In genomic region chr7:99624487-99624886, GRCh38 we compare ENCODE assay signal across 9 cellular contexts. TPM values are rescaled to one million over a fixed set of nuclear protein-coding genes. Genes with fewer than 3 reads are reported as not detected.
DNase-seq lines count a peak whose midpoint lies in the region; ATAC-seq lines count a peak whose summit lies in the region.
"Had no signal": no experiment of that assay in that cellular context is flagged by ENCODE, and none has a peak within 500 bp of the region (broad histone marks: within the 10 kb centered on the region; RNA-seq: fewer than 3 reads in every experiment).

No MANE protein-coding gene starts in this region.

- no peaks in the 10 kb centered on the region for H3K9me3 Mint-ChIP-seq in activated T-cell treated with anti-CD3 and anti-CD28 coated beads, Interleukin-2, amount 50 U/mL, for 72 hours
- H3K9me3 Mint-ChIP-seq in stimulated activated effector memory CD8-positive, alpha-beta T cell treated with anti-CD3 and anti-CD28 coated beads, Interleukin-12 subunit alpha, Interleukin-12 subunit beta, amount 100 ng/mL, for 72 hours = no peaks in the 10 kb centered on the region

- ATAC-seq in activated T-cell treated with anti-CD3 and anti-CD28 coated beads, Interleukin-2, amount 50 U/mL, for 72 hours (replicated peaks in 1 of 2) = peak; percentile 76 to 78
- peak; percentile 84 for ATAC-seq in stimulated activated effector memory CD8-positive, alpha-beta T cell treated with anti-CD3 and anti-CD28 coated beads, Interleukin-12 subunit alpha, Interleukin-12 subunit beta, amount 100 ng/mL, for 72 hours
- ATAC-seq in HG03432 (IDR thresholded peaks at IDR 0.05; ENCODE audit: unreplicated experiment) = no peak

- peak; percentile 33 to 83 (median 52) for DNase-seq in T-helper 1 cell
- DNase-seq in activated T-cell treated with anti-CD3 and anti-CD28 coated beads, Interleukin-2, amount 50 U/mL, for 72 hours = peak; percentile 79 to 83
- DNase-seq in mucosa of gallbladder (ENCODE audit: low spot score) = peak; percentile 23
- DNase-seq in stimulated activated effector memory CD8-positive, alpha-beta T cell treated with anti-CD3 and anti-CD28 coated beads, Interleukin-12 subunit alpha, Interleukin-12 subunit beta, amount 100 ng/mL, for 72 hours (ENCODE audit: low spot score in 2 of 2) = peak; percentile 54 to 77
- DNase-seq in pons (ENCODE audit: low spot score) = no peak
- DNase-seq in NOMO-1 (lab: John Stamatoyannopoulos, UW; ENCODE audit: unreplicated experiment in 2 of 2) = no peak
- no peak for DNase-seq in D341Med (ENCODE audit: low spot score)
- DNase-seq: NCI-H524 had no signal

- peaks cover 85% of the 10 kb centered on the region for H3K4me1 Mint-ChIP-seq in activated T-cell treated with anti-CD3 and anti-CD28 coated beads, Interleukin-2, amount 50 U/mL, for 72 hours (ENCODE audit: low read depth)
- peaks cover 80% of the 10 kb centered on the region for H3K4me1 Mint-ChIP-seq in stimulated activated effector memory CD8-positive, alpha-beta T cell treated with anti-CD3 and anti-CD28 coated beads, Interleukin-12 subunit alpha, Interleukin-12 subunit beta, amount 100 ng/mL, for 72 hours

- no peaks in the 10 kb centered on the region for H3K27me3 Mint-ChIP-seq in activated T-cell treated with anti-CD3 and anti-CD28 coated beads, Interleukin-2, amount 50 U/mL, for 72 hours (ENCODE audit: low read depth)

- H3K4me3 Mint-ChIP-seq in activated T-cell treated with anti-CD3 and anti-CD28 coated beads, Interleukin-2, amount 50 U/mL, for 72 hours = peak overlapping the region; percentile 94 to 97
- peak overlapping the region; percentile 93 for H3K4me3 Mint-ChIP-seq in stimulated activated effector memory CD8-positive, alpha-beta T cell treated with anti-CD3 and anti-CD28 coated beads, Interleukin-12 subunit alpha, Interleukin-12 subunit beta, amount 100 ng/mL, for 72 hours

- H3K36me3 Mint-ChIP-seq in activated T-cell treated with anti-CD3 and anti-CD28 coated beads, Interleukin-2, amount 50 U/mL, for 72 hours (ENCODE audit: insufficient read depth in 2 of 2) = peaks cover 38 to 62% of the 10 kb centered on the region in 2 donors
- peaks cover 100% of the 10 kb centered on the region for H3K36me3 Mint-ChIP-seq in stimulated activated effector memory CD8-positive, alpha-beta T cell treated with anti-CD3 and anti-CD28 coated beads, Interleukin-12 subunit alpha, Interleukin-12 subunit beta, amount 100 ng/mL, for 72 hours

- H3K27ac Mint-ChIP-seq in activated T-cell treated with anti-CD3 and anti-CD28 coated beads, Interleukin-2, amount 50 U/mL, for 72 hours = peak overlapping the region; percentile 97
- H3K27ac Mint-ChIP-seq in stimulated activated effector memory CD8-positive, alpha-beta T cell treated with anti-CD3 and anti-CD28 coated beads, Interleukin-12 subunit alpha, Interleukin-12 subunit beta, amount 100 ng/mL, for 72 hours = peak overlapping the region; percentile 99

RNA-seq across cellular contexts. Expression of gene ZSCAN25, which starts 7.7 kb away (rescaled TPM):
- 10 to 100 TPM; 32.4 to 35.6 TPM for total RNA-seq in activated T-cell treated with anti-CD3 and anti-CD28 coated beads, Interleukin-2, amount 50 U/mL, for 72 hours
- 16.8 TPM for total RNA-seq in mucosa of gallbladder

RNA-seq across cellular contexts. Expression of gene TMEM225B, which starts 26.4 kb away (rescaled TPM):
- 1 to 10 TPM; 2.5 to 4.3 TPM for total RNA-seq in activated T-cell treated with anti-CD3 and anti-CD28 coated beads, Interleukin-2, amount 50 U/mL, for 72 hours
- total RNA-seq in mucosa of gallbladder = 0.35 TPM

RNA-seq across cellular contexts. Expression of gene CYP3A5, which starts 55.3 kb away (rescaled TPM):
- under 1 TPM in 1 of 2 donors, not detected in 1; 0.36 TPM for total RNA-seq in activated T-cell treated with anti-CD3 and anti-CD28 coated beads, Interleukin-2, amount 50 U/mL, for 72 hours
- total RNA-seq in mucosa of gallbladder = 223 TPM

Comparison
In these comparisons a context has a peak if more than half of its experiments do, and no peak if none do; other contexts are left out.
1. DNase-seq: peak in T-helper 1 cell (5 of 5), activated T-cell treated with anti-CD3 and anti-CD28 coated beads, Interleukin-2, amount 50 U/mL, for 72 hours (2 of 2), mucosa of gallbladder (single experiment) and stimulated activated effector memory CD8-positive, alpha-beta T cell treated with anti-CD3 and anti-CD28 coated beads, Interleukin-12 subunit alpha, Interleukin-12 subunit beta, amount 100 ng/mL, for 72 hours (2 of 2); none in pons (single experiment), NOMO-1 (0 of 2) and D341Med (single experiment).
2. RNA of gene CYP3A5, which starts 55.3 kb away (total RNA-seq): 223 TPM in mucosa of gallbladder (single experiment); 0.36 TPM in activated T-cell treated with anti-CD3 and anti-CD28 coated beads, Interleukin-2, amount 50 U/mL, for 72 hours; every median in the first group is over 100 times any median in the second.